13 cellular contexts compared by ENCODE assay signal in the genomic region with DNA sequence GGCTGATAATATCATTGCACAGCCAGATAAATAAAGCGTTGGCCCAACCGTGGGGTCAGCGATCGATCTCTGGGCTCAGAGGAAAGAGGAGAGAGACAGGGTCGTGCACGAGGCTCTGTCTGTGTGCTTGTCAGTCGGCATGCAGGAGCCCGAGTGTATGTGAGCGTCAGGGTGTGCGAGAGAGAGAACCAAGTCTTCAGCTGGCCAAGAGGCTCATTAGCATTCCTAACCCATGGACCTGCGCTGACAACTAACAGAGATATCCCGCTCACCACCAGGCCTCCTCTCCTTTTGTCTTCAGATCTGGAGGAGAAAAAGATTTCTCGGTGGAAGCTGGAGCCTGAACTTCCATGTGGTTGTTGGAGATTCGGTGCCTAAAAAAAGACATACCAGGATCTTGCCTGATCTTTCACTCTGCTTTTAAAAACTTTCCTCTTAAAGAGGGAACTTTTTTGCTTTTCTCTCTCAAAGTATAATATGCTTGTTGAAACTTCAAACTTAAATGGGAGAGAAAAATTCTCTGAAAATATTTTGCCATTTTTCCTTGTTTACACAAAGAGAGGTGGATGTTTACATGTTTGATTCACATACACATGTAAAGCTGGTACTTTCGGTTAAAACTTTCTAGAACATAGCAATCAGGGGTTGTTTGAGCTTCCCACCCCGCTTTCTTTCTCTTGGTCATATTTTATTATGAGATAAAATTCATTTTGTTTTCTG.
A peak's percentile ranks its signal among the peaks of the same experiment; 100 is the strongest.
DNase-seq lines count a peak whose midpoint lies in the region; ATAC-seq and TF ChIP-seq lines count a peak whose summit lies in the region.
"Had no signal": no experiment of that assay in that cellular context is flagged by ENCODE, and none has a peak within 500 bp of the region (broad histone marks: within the 10 kb centered on the region; RNA-seq: fewer than 3 reads in every experiment).

No MANE protein-coding gene starts in this region.

- peak; percentile 6 for TF ChIP-seq CTCF in choroid plexus epithelial cell (conservative IDR thresholded peaks at IDR 0.05; ENCODE audit: low read depth, low read length)

- peak overlapping the region; percentile 36 for H3K4me3 ChIP-seq in choroid plexus epithelial cell (ENCODE audit: low read depth, low read length)
- H3K4me3 ChIP-seq: coronary artery, skin epidermis had no signal

- ATAC-seq in GM21737 (IDR thresholded peaks at IDR 0.05; ENCODE audit: unreplicated experiment), result no peak
- ATAC-seq: activated CD4-positive, CD25-positive, alpha-beta regulatory T cell treated with anti-CD3 and anti-CD28 coated beads, Interleukin-2, amount 50 U/mL, for 24 hours; natural killer cell had no signal

- DNase-seq in NCI-H146 (lab: John Stamatoyannopoulos, UW) (peak; percentile 71), NCI-H146 treated with DMSO at 0.1 percent for 48 hours (lab: John Stamatoyannopoulos, UW; ENCODE audit: unreplicated experiment) (no peak), choroid plexus epithelial cell (ENCODE audit: low read depth) (peak; percentile 90), left kidney (ENCODE audit: low read depth, low spot score) (peak; percentile 90), superior temporal gyrus (ENCODE audit: extremely low spot score) (peak; percentile 64), SKM-1 treated with dmso at 0.1 percent for 144 hours (lab: John Stamatoyannopoulos, UW; ENCODE audit: unreplicated experiment) (no peak), NCI-H1436 (lab: John Stamatoyannopoulos, UW) (no peak)
- DNase-seq: HFFc6, natural killer cell had no signal

Comparison
In these comparisons a context has a peak if more than half of its experiments do, and no peak if none do; other contexts are left out.
1. DNase-seq: peak in NCI-H146 (single experiment), choroid plexus epithelial cell (single experiment), left kidney (single experiment) and superior temporal gyrus (single experiment); none in NCI-H146 treated with DMSO at 0.1 percent for 48 hours (single experiment), SKM-1 treated with dmso at 0.1 percent for 144 hours (single experiment) and NCI-H1436 (single experiment).